ENCODE assay signal across 22 cellular contexts in the genomic region with DNA sequence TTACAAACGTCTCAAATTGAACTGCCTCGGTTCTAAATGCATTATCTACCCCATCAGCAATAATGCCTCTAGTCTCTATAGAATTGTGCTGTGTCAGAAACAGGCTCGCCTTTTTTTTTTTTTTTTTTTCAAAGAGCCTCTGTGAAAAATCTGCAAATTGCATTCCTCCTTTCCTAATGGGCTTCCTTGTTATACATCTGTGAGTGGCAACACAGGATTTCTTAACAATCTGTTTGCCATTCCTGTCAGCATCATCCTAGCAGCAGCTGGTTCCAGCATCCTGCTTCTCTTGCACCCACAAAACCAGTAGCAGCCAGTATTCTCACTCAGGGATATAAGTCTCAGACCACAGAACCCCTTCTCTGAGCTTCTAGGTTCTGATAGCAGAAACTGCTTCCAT.
DNase-seq lines count a peak whose midpoint lies in the region; ATAC-seq and TF ChIP-seq lines count a peak whose summit lies in the region.
"Had no signal": no experiment of that assay in that cellular context is flagged by ENCODE, and none has a peak within 500 bp of the region (broad histone marks: within the 10 kb centered on the region; RNA-seq: fewer than 3 reads in every experiment).

No MANE protein-coding gene starts in this region.

- H3K4me3 ChIP-seq in HFF-Myc (replicated peaks; ENCODE audit: low read depth, low read length), result no peak overlapping the region
- H3K4me3 ChIP-seq: BLaER1, esophagus squamous epithelium, hepatocyte, suprapubic skin had no signal

- DNase-seq in HFF-Myc (ENCODE audit: extremely low read depth, low read depth) (peak; percentile 24), SHP77 treated with DMSO at 0.1 percent for 48 hours (lab: John Stamatoyannopoulos, UW) (peak; percentile 40), glutamatergic neuron (peak; percentile 21), renal cortical epithelial cell (ENCODE audit: low read depth) (peak; percentile 17), NOMO-1 (lab: John Stamatoyannopoulos, UW; ENCODE audit: unreplicated experiment in 2 of 2) (no peak), epidermal melanocyte (ENCODE audit: insufficient read length, low spot score) (no peak)
- DNase-seq: activated CD4-positive, alpha-beta T cell treated with anti-CD3 and anti-CD28 coated beads, Interleukin-2, amount 10 ng/mL, durations not matched to agents 24 days and 14 days; activated CD8-positive, alpha-beta memory T cell treated with anti-CD3 and anti-CD28 coated beads, Interleukin-2, amount 50 U/mL, for 48 hours; activated gamma-delta T cell; caudate nucleus; DMS79; esophagus squamous epithelium; H7; kidney glomerular epithelial cell; NCI-H1930; NCI-H510A had no signal

- TF ChIP-seq CTCF in HFF-Myc (IDR thresholded peaks at IDR 0.05; ENCODE audit: low read depth, low read length, missing control alignments), result no peak
- TF ChIP-seq CTCF in glutamatergic neuron (IDR thresholded peaks at IDR 0.05; ENCODE audit: partially characterized antibody, unreplicated experiment), result no peak

- peaks cover 40% of the 10 kb centered on the region for H3K4me1 Mint-ChIP-seq in glutamatergic neuron (ENCODE audit: low read depth, unreplicated experiment)
- H3K4me1 Mint-ChIP-seq: activated CD4-positive, alpha-beta T cell treated with anti-CD3 and anti-CD28 coated beads, Interleukin-2, amount 10 ng/mL, durations not matched to agents 24 days and 14 days; memory B cell had no signal

- H3K27me3 Mint-ChIP-seq in glutamatergic neuron (ENCODE audit: unreplicated experiment), result no peaks in the 10 kb centered on the region
- H3K27me3 Mint-ChIP-seq: activated CD4-positive, alpha-beta T cell treated with anti-CD3 and anti-CD28 coated beads, Interleukin-2, amount 10 ng/mL, durations not matched to agents 24 days and 14 days; memory B cell; natural killer cell treated with Interleukin-12 subunit alpha and Interleukin-12 subunit beta and Interleukin-15 and Interleukin-18, amount 100 ng/mL, for 72 hours had no signal

- H3K9me3 Mint-ChIP-seq in glutamatergic neuron (ENCODE audit: unreplicated experiment), result peaks cover 9% of the 10 kb centered on the region
- H3K9me3 Mint-ChIP-seq: activated CD4-positive, alpha-beta T cell treated with anti-CD3 and anti-CD28 coated beads, Interleukin-2, amount 10 ng/mL, durations not matched to agents 24 days and 14 days had no signal

- no peaks in the 10 kb centered on the region for H3K36me3 Mint-ChIP-seq in glutamatergic neuron (ENCODE audit: unreplicated experiment)
- H3K36me3 Mint-ChIP-seq: memory B cell; natural killer cell treated with Interleukin-12 subunit alpha and Interleukin-12 subunit beta and Interleukin-15 and Interleukin-18, amount 100 ng/mL, for 72 hours had no signal

- peak overlapping the region; percentile 97 for H3K27ac Mint-ChIP-seq in glutamatergic neuron (ENCODE audit: unreplicated experiment)
- H3K27ac Mint-ChIP-seq: activated CD4-positive, alpha-beta T cell treated with anti-CD3 and anti-CD28 coated beads, Interleukin-2, amount 10 ng/mL, durations not matched to agents 24 days and 14 days; memory B cell; natural killer cell treated with Interleukin-12 subunit alpha and Interleukin-12 subunit beta and Interleukin-15 and Interleukin-18, amount 100 ng/mL, for 72 hours had no signal

- no peak for ATAC-seq in GM18502 (IDR thresholded peaks at IDR 0.05; ENCODE audit: poor library complexity, unreplicated experiment)
- ATAC-seq: natural killer cell treated with Interleukin-12 subunit alpha and Interleukin-12 subunit beta and Interleukin-15 and Interleukin-18, amount 100 ng/mL, for 72 hours had no signal

- H3K4me3 Mint-ChIP-seq in glutamatergic neuron (ENCODE audit: unreplicated experiment), result peak overlapping the region; percentile 31
- H3K4me3 Mint-ChIP-seq: activated CD4-positive, alpha-beta T cell treated with anti-CD3 and anti-CD28 coated beads, Interleukin-2, amount 10 ng/mL, durations not matched to agents 24 days and 14 days; memory B cell; natural killer cell treated with Interleukin-12 subunit alpha and Interleukin-12 subunit beta and Interleukin-15 and Interleukin-18, amount 100 ng/mL, for 72 hours had no signal

Comparison
In these comparisons a context has a peak if more than half of its experiments do, and no peak if none do; other contexts are left out.
1. DNase-seq: peak in HFF-Myc (single experiment), SHP77 treated with DMSO at 0.1 percent for 48 hours (single experiment), glutamatergic neuron (single experiment) and renal cortical epithelial cell (single experiment); none in NOMO-1 (0 of 2) and epidermal melanocyte (single experiment).